20 cellular contexts compared by ENCODE assay signal in genomic region chr4:140113653-140114052, GRCh38.
"Had no signal": no experiment of that assay in that cellular context is flagged by ENCODE, and none has a peak within 500 bp of the region (broad histone marks: within the 10 kb centered on the region; RNA-seq: fewer than 3 reads in every experiment).

No MANE protein-coding gene starts in this region.

- H3K36me3 Mint-ChIP-seq: activated naive CD4-positive, alpha-beta T cell treated with anti-CD3 and anti-CD28 coated beads, Interleukin-2, amount 50 U/mL, for 24 hours; naive thymus-derived CD8-positive, alpha-beta T cell; WTC11 had no signal

- H3K4me3 ChIP-seq: adrenal gland, gastroesophageal sphincter, heart right ventricle, suprapubic skin, upper lobe of left lung had no signal

- H3K27ac ChIP-seq: adrenal gland, gastroesophageal sphincter, heart right ventricle, neutrophil, suprapubic skin, upper lobe of left lung had no signal

- H3K27me3 ChIP-seq: adrenal gland, gastroesophageal sphincter, heart right ventricle, neutrophil, suprapubic skin, upper lobe of left lung had no signal

- ATAC-seq: activated CD8-positive, alpha-beta T cell treated with anti-CD3 and anti-CD28 coated beads for 36 hours; activated T-cell treated with anti-CD3 and anti-CD28 coated beads, Interleukin-2, amount 50 U/mL, for 4 hours; gastroesophageal sphincter; heart right ventricle; naive thymus-derived CD8-positive, alpha-beta T cell; stimulated activated naive CD8-positive, alpha-beta T cell treated with anti-CD3 and anti-CD28 coated beads, Interleukin-15, Interleukin-2, amounts not matched to agents 100 U/mL and 50 U/mL, for 24 hours; WTC11 had no signal

- H3K27me3 Mint-ChIP-seq: activated naive CD4-positive, alpha-beta T cell treated with anti-CD3 and anti-CD28 coated beads, Interleukin-2, amount 50 U/mL, for 24 hours; naive thymus-derived CD8-positive, alpha-beta T cell had no signal

- H3K9me3 Mint-ChIP-seq: activated CD8-positive, alpha-beta T cell treated with anti-CD3 and anti-CD28 coated beads for 36 hours; activated naive CD4-positive, alpha-beta T cell treated with anti-CD3 and anti-CD28 coated beads, Interleukin-2, amount 50 U/mL, for 24 hours; activated T-cell treated with anti-CD3 and anti-CD28 coated beads, Interleukin-2, amount 50 U/mL, for 4 hours; endodermal cell; naive thymus-derived CD8-positive, alpha-beta T cell; WTC11 had no signal

- H3K9me3 ChIP-seq: adrenal gland, gastroesophageal sphincter, heart right ventricle, neutrophil, suprapubic skin, upper lobe of left lung had no signal

- H3K4me1 ChIP-seq: adrenal gland, gastroesophageal sphincter had no signal

- FAIRE-seq: islet of Langerhans, TTC549 had no signal

- H3K27ac Mint-ChIP-seq: activated CD8-positive, alpha-beta T cell treated with anti-CD3 and anti-CD28 coated beads for 36 hours; endodermal cell; WTC11 had no signal

- H3K36me3 ChIP-seq: adrenal gland, gastroesophageal sphincter, heart right ventricle, neutrophil, suprapubic skin, upper lobe of left lung had no signal

- DNase-seq: activated CD4-positive, alpha-beta T cell treated with anti-CD3 and anti-CD28 coated beads for 48 hours; activated CD8-positive, alpha-beta T cell treated with anti-CD3 and anti-CD28 coated beads for 36 hours; activated effector memory CD4-positive, alpha-beta T cell treated with Interleukin-2 at 50 U/mL for 16 hours; activated T-cell treated with anti-CD3 and anti-CD28 coated beads, Interleukin-2, amount 50 U/mL, for 4 hours; adrenal gland; endodermal cell; heart right ventricle; naive thymus-derived CD8-positive, alpha-beta T cell; posterior cingulate gyrus; stimulated activated CD4-positive, alpha-beta T cell treated with anti-CD3 and anti-CD28 coated beads, Interleukin-4, amount 100 ng/mL, for 4 hours; stimulated activated CD8-positive, alpha-beta memory T cell treated with anti-CD3 and anti-CD28 coated beads, Interleukin-4, amount 100 ng/mL, for 48 hours; stimulated activated naive CD8-positive, alpha-beta T cell treated with anti-CD3 and anti-CD28 coated beads, Interleukin-15, Interleukin-2, amounts not matched to agents 100 U/mL and 50 U/mL, for 24 hours; upper lobe of left lung had no signal

- H3K4me3 Mint-ChIP-seq: activated CD8-positive, alpha-beta T cell treated with anti-CD3 and anti-CD28 coated beads for 36 hours; activated naive CD4-positive, alpha-beta T cell treated with anti-CD3 and anti-CD28 coated beads, Interleukin-2, amount 50 U/mL, for 24 hours; activated T-cell treated with anti-CD3 and anti-CD28 coated beads, Interleukin-2, amount 50 U/mL, for 4 hours; endodermal cell; naive thymus-derived CD8-positive, alpha-beta T cell; WTC11 had no signal
